17 cellular contexts compared by ENCODE assay signal in genomic region chr22:29244785-29245625, GRCh38. TPM values are rescaled to one million over a fixed set of nuclear protein-coding genes. Genes with fewer than 3 reads are reported as not detected.
DNase-seq lines count a peak whose midpoint lies in the region; ATAC-seq and TF ChIP-seq lines count a peak whose summit lies in the region.
"Had no signal": no experiment of that assay in that cellular context is flagged by ENCODE, and none has a peak within 500 bp of the region (broad histone marks: within the 10 kb centered on the region; RNA-seq: fewer than 3 reads in every experiment).

No MANE protein-coding gene starts in this region.

- intact Hi-C loops in Panc1 (cut with micrococcal nuclease; ENCODE audit: unreplicated experiment) (loop anchor here (10.0 kb wide), 1 partner anchor 200 kb away; no protein-coding TSS in a partner anchor), left colon (cut with DNase I, micrococcal nuclease) (loop anchor here in 1 of 2 donors (10.0 kb wide), 1 partner anchor 390 kb away; no protein-coding TSS in a partner anchor), sciatic nerve (cut with DNase I) (loop anchor here (10.0 kb wide), 1 partner anchor 380 kb away; no protein-coding TSS in a partner anchor)

- peak; percentile 16 to 32 for ATAC-seq in activated naive CD4-positive, alpha-beta T cell treated with anti-CD3 and anti-CD28 coated beads, Interleukin-2, amount 50 U/mL, for 72 hours
- ATAC-seq in Panc1 = peak; percentile 75
- ATAC-seq in left colon = peak; percentile 16
- ATAC-seq in sciatic nerve = peak; percentile 36
- no peak for ATAC-seq in GM21515 (IDR thresholded peaks at IDR 0.05; ENCODE audit: unreplicated experiment)

- no peak overlapping the region for H3K4me3 ChIP-seq in Panc1 (ENCODE audit: low read depth in 2 of 2, low read length in 2 of 2)
- H3K4me3 ChIP-seq: Peyer's patch, vagina had no signal

- in situ Hi-C loops in Panc1 (cut with HindIII; ENCODE audit: low pct_unique_long_range_greater_than_20kb, low sequenced_read_pairs) = no loop called here

- H3K9me3 ChIP-seq in Panc1 (ENCODE audit: control insufficient read depth, insufficient read depth, low read depth, low read length) = peaks cover 3% of the 10 kb centered on the region; the same call in 1 of the 2 replicates
- H3K9me3 ChIP-seq: BE2C, Peyer's patch, vagina had no signal

- no peak for DNase-seq in activated naive CD4-positive, alpha-beta T cell treated with anti-CD3 and anti-CD28 coated beads, Interleukin-2, amount 50 U/mL, for 72 hours (ENCODE audit: low spot score in 2 of 2)
- no peak for DNase-seq in activated naive CD4-positive, alpha-beta T cell treated with anti-CD3 and anti-CD28 coated beads, Interleukin-2, amount 10 ng/mL, durations not matched to agents 7 days and 5 days
- DNase-seq in Panc1 (ENCODE audit: low read depth, low spot score) (no peak), left colon (no peak), sciatic nerve (ENCODE audit: low spot score) (no peak), NCI-H187 treated with DMSO at 0.1 percent for 48 hours (lab: John Stamatoyannopoulos, UW) (no peak)
- DNase-seq in activated naive CD4-positive, alpha-beta T cell (lab: John Stamatoyannopoulos, UW) = no peak
- DNase-seq: foreskin melanocyte had no signal

- no peak overlapping the region for H3K4me3 Mint-ChIP-seq in activated naive CD4-positive, alpha-beta T cell treated with anti-CD3 and anti-CD28 coated beads, Interleukin-2, amount 10 ng/mL, durations not matched to agents 7 days and 5 days
- H3K4me3 Mint-ChIP-seq: activated CD8-positive, alpha-beta T cell treated with anti-CD3 and anti-CD28 coated beads for 36 hours; activated T-cell treated with anti-CD3 and anti-CD28 coated beads, Interleukin-2, amount 50 U/mL, for 24 hours; central memory CD8-positive, alpha-beta T cell; nephron had no signal

- H3K27me3 Mint-ChIP-seq in activated naive CD4-positive, alpha-beta T cell treated with anti-CD3 and anti-CD28 coated beads, Interleukin-2, amount 10 ng/mL, durations not matched to agents 7 days and 5 days = peaks cover 52% of the 10 kb centered on the region

- no peak overlapping the region for H3K27ac ChIP-seq in Panc1 (ENCODE audit: low read length)
- H3K27ac ChIP-seq: HL-60, Peyer's patch, vagina had no signal

- CTCF ChIA-PET in activated naive CD4-positive, alpha-beta T cell treated with anti-CD3 and anti-CD28 coated beads, Interleukin-2, amount 10 ng/mL, durations not matched to agents 7 days and 5 days (lab: Charles Lee) = interaction anchor here (0.6 to 2.5 kb wide), 25 partner anchors 8 to 644 kb away, joined by 3 to 18 read pairs (median 4); partner anchors contain the start of gene EMID1
- CTCF ChIA-PET in Panc1 (lab: Charles Lee) = interaction anchor here (1.1 to 1.4 kb wide), 3 partner anchors 42 to 205 kb away, joined by 5 to 7 read pairs (median 6); no protein-coding TSS in a partner anchor

- peaks cover 0 to 5% of the 10 kb centered on the region in 2 donors for H3K9me3 Mint-ChIP-seq in activated naive CD4-positive, alpha-beta T cell treated with anti-CD3 and anti-CD28 coated beads, Interleukin-2, amount 50 U/mL, for 72 hours
- peaks cover 12% of the 10 kb centered on the region for H3K9me3 Mint-ChIP-seq in activated naive CD4-positive, alpha-beta T cell treated with anti-CD3 and anti-CD28 coated beads, Interleukin-2, amount 10 ng/mL, durations not matched to agents 7 days and 5 days
- H3K9me3 Mint-ChIP-seq: activated T-cell treated with anti-CD3 and anti-CD28 coated beads, Interleukin-2, amount 50 U/mL, for 24 hours; central memory CD8-positive, alpha-beta T cell had no signal

- no peaks in the 10 kb centered on the region for H3K4me1 Mint-ChIP-seq in activated naive CD4-positive, alpha-beta T cell treated with anti-CD3 and anti-CD28 coated beads, Interleukin-2, amount 10 ng/mL, durations not matched to agents 7 days and 5 days

- no peak overlapping the region for H3K27ac Mint-ChIP-seq in activated naive CD4-positive, alpha-beta T cell treated with anti-CD3 and anti-CD28 coated beads, Interleukin-2, amount 50 U/mL, for 72 hours
- no peak overlapping the region for H3K27ac Mint-ChIP-seq in activated naive CD4-positive, alpha-beta T cell treated with anti-CD3 and anti-CD28 coated beads, Interleukin-2, amount 10 ng/mL, durations not matched to agents 7 days and 5 days
- H3K27ac Mint-ChIP-seq: activated CD8-positive, alpha-beta T cell treated with anti-CD3 and anti-CD28 coated beads for 36 hours; activated T-cell treated with anti-CD3 and anti-CD28 coated beads, Interleukin-2, amount 50 U/mL, for 24 hours had no signal

- H3K27me3 ChIP-seq in Panc1 (ENCODE audit: control insufficient read depth, insufficient read depth, low read length) = no peaks in the 10 kb centered on the region
- H3K27me3 ChIP-seq: BE2C, Peyer's patch, vagina had no signal

- no TSS peak for BruUV-seq in Panc1 (replicated peaks; lab: Mats Ljungman, UMichigan)

- no peak for TF ChIP-seq CTCF in Panc1 (IDR thresholded peaks at IDR 0.05)

- H3K4me1 ChIP-seq in Panc1 (ENCODE audit: control insufficient read depth, insufficient read depth, low read length) = no peaks in the 10 kb centered on the region
- H3K4me1 ChIP-seq: BE2C, Peyer's patch, vagina had no signal

- H3K36me3 ChIP-seq in Panc1 (ENCODE audit: control insufficient read depth, insufficient read depth, low read length) = no peaks in the 10 kb centered on the region
- H3K36me3 ChIP-seq: BE2C, Peyer's patch, vagina had no signal

- H3K36me3 Mint-ChIP-seq in activated naive CD4-positive, alpha-beta T cell treated with anti-CD3 and anti-CD28 coated beads, Interleukin-2, amount 50 U/mL, for 72 hours = peaks cover 8 to 16% of the 10 kb centered on the region in 2 donors
- no peaks in the 10 kb centered on the region for H3K36me3 Mint-ChIP-seq in activated naive CD4-positive, alpha-beta T cell treated with anti-CD3 and anti-CD28 coated beads, Interleukin-2, amount 10 ng/mL, durations not matched to agents 7 days and 5 days

- POLR2A ChIA-PET in Panc1 (lab: Charles Lee) = no interaction called here

RNA-seq across cellular contexts. Expression of gene RHBDD3, which starts 22.8 kb away (rescaled TPM):
- total RNA-seq in activated naive CD4-positive, alpha-beta T cell treated with anti-CD3 and anti-CD28 coated beads, Interleukin-2, amount 50 U/mL, for 72 hours = 10 to 100 TPM; 19.6 to 29.5 TPM
- total RNA-seq in Panc1 (2021; ENCODE audit: unreplicated experiment) = 49.6 TPM
- polyA plus RNA-seq in Panc1 (2012; ENCODE audit: insufficient read length) = 48.2 TPM
- total RNA-seq in left colon = 10 to 100 TPM; 13.4 to 19.7 TPM
- 18.0 TPM for total RNA-seq in sciatic nerve

RNA-seq across cellular contexts. Expression of gene EWSR1, which starts 23.1 kb away (rescaled TPM):
- 100 to 1,000 TPM; 257 to 320 TPM for total RNA-seq in activated naive CD4-positive, alpha-beta T cell treated with anti-CD3 and anti-CD28 coated beads, Interleukin-2, amount 50 U/mL, for 72 hours
- total RNA-seq in Panc1 (2021; ENCODE audit: unreplicated experiment) = 272 TPM
- polyA plus RNA-seq in Panc1 (2012; ENCODE audit: insufficient read length) = 240 TPM
- total RNA-seq in left colon = 100 to 1,000 TPM; 158 to 192 TPM
- total RNA-seq in sciatic nerve = 194 TPM

RNA-seq across cellular contexts. Expression of gene EMID1, which starts 39.3 kb away (rescaled TPM):
- total RNA-seq in activated naive CD4-positive, alpha-beta T cell treated with anti-CD3 and anti-CD28 coated beads, Interleukin-2, amount 50 U/mL, for 72 hours = under 1 TPM in 1 of 2 donors, not detected in 1; 0.41 TPM
- total RNA-seq in Panc1 (2021; ENCODE audit: unreplicated experiment) (1.1 TPM), left colon (1 to 10 TPM; 1.2 to 4.9 TPM), sciatic nerve (3.7 TPM)
- 1.8 TPM for polyA plus RNA-seq in Panc1 (2012; ENCODE audit: insufficient read length)
